12 cellular contexts compared by ENCODE assay signal in the genomic region with DNA sequence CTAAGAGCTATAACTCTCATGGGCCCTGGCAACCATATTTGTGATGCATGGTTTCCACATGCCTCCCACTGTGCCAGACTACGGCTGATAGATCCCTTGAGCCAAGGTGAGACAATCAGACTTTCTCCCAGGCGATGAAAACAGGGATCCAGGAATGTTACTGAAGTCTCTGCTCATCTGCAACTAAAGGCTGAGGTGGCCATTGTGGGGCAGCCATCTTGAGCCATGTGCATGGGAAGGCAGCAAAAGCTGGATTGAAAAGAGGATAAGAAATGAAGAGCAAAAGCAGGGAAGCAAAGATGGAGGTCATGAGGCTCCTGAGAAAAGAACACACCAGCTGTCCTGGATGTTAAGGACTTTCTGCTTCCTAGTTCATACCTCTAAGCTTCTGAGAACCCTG.
"Had no signal": no experiment of that assay in that cellular context is flagged by ENCODE, and none has a peak within 500 bp of the region (broad histone marks: within the 10 kb centered on the region; RNA-seq: fewer than 3 reads in every experiment).

No MANE protein-coding gene starts in this region.

- H3K27ac Mint-ChIP-seq: activated CD8-positive, alpha-beta T cell treated with anti-CD3 and anti-CD28 coated beads for 36 hours; activated T-cell treated with anti-CD3 and anti-CD28 coated beads, Interleukin-2, amount 50 U/mL, for 72 hours; natural killer cell treated with Interleukin-12 subunit alpha and Interleukin-12 subunit beta and Interleukin-15 and Interleukin-18, amount 100 ng/mL, for 72 hours had no signal

- H3K36me3 ChIP-seq: colonic mucosa, heart left ventricle, pancreas, tibial artery had no signal

- H3K4me1 ChIP-seq: colonic mucosa had no signal

- H3K27ac ChIP-seq: colonic mucosa had no signal

- H3K36me3 Mint-ChIP-seq: natural killer cell treated with Interleukin-12 subunit alpha and Interleukin-12 subunit beta and Interleukin-15 and Interleukin-18, amount 100 ng/mL, for 72 hours had no signal

- H3K9me3 Mint-ChIP-seq: activated CD8-positive, alpha-beta T cell treated with anti-CD3 and anti-CD28 coated beads for 36 hours; activated T-cell treated with anti-CD3 and anti-CD28 coated beads, Interleukin-2, amount 50 U/mL, for 72 hours had no signal

- ATAC-seq: activated CD8-positive, alpha-beta T cell treated with anti-CD3 and anti-CD28 coated beads for 36 hours; activated T-cell treated with anti-CD3 and anti-CD28 coated beads, Interleukin-2, amount 50 U/mL, for 72 hours; heart left ventricle; mucosa of descending colon; natural killer cell treated with Interleukin-12 subunit alpha and Interleukin-12 subunit beta and Interleukin-15 and Interleukin-18, amount 100 ng/mL, for 72 hours had no signal

- H3K4me3 Mint-ChIP-seq: activated CD8-positive, alpha-beta T cell treated with anti-CD3 and anti-CD28 coated beads for 36 hours; activated T-cell treated with anti-CD3 and anti-CD28 coated beads, Interleukin-2, amount 50 U/mL, for 72 hours; natural killer cell treated with Interleukin-12 subunit alpha and Interleukin-12 subunit beta and Interleukin-15 and Interleukin-18, amount 100 ng/mL, for 72 hours had no signal

- H3K9me3 ChIP-seq: colonic mucosa, heart left ventricle, mucosa of descending colon, pancreas, tibial artery had no signal

- H3K27me3 ChIP-seq: colonic mucosa, pancreas, tibial artery had no signal

- DNase-seq: activated CD8-positive, alpha-beta memory T cell treated with anti-CD3 and anti-CD28 coated beads, Interleukin-2, amount 50 U/mL, for 4 hours; activated CD8-positive, alpha-beta T cell treated with anti-CD3 and anti-CD28 coated beads for 36 hours; activated naive CD4-positive, alpha-beta T cell; activated T-cell treated with anti-CD3 and anti-CD28 coated beads, Interleukin-2, amount 50 U/mL, for 72 hours; colonic mucosa; heart left ventricle; mammary epithelial cell; mucosa of descending colon; pancreas; T-helper 9 cell; tibial artery had no signal

- H3K4me3 ChIP-seq: colonic mucosa, mucosa of descending colon, pancreas, tibial artery had no signal
